21 cellular contexts compared by ENCODE assay signal in the genomic region with DNA sequence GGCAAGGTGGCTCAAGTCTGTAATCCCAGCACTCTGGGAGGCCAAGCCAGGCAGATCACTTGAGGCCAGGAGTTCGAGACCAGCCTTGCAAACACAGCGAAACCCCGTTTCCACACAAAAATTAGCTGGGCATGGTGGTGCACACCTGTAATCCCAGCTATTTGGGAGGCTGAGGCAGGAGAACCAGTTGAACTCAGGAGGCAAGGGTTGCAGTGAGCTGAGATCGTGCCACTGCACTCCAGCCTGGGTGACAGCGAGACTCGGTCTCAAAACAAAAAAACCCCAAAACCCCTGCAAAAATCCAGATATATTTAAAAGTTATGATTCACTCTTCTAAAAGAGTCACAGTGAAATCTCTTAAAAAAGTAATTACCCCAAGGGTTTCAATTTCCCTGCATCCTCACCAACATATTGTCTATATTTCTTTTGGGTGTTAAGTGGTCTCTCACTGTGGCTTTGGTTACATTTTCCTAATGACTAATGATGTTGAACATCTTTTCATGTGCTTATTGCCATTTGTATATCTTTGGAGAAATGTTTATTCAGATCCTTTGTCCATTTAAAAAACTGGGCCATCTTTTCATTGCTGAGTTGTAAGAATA.
"Had no signal": no experiment of that assay in that cellular context is flagged by ENCODE, and none has a peak within 500 bp of the region (broad histone marks: within the 10 kb centered on the region; RNA-seq: fewer than 3 reads in every experiment).

No MANE protein-coding gene starts in this region.

- H3K4me3 Mint-ChIP-seq: immature natural killer cell; naive thymus-derived CD8-positive, alpha-beta T cell had no signal

- H3K9me3 Mint-ChIP-seq: immature natural killer cell had no signal

- DNase-seq: heart left ventricle; hypothalamus; immature natural killer cell; kidney; left colon; left lung; lower lobe of right lung; mammary epithelial cell; mesenchymal stem cell; naive thymus-derived CD8-positive, alpha-beta T cell; ovary; right lobe of liver; stimulated activated CD4-positive, alpha-beta T cell treated with anti-CD3 and anti-CD28 coated beads, Interleukin-1b, Interleukin-23, amount 100 ng/mL, for 48 hours; stimulated activated CD4-positive, alpha-beta T cell treated with anti-CD3 and anti-CD28 coated beads, Interleukin-2, amount 100 ng/mL, for 48 hours; stimulated activated naive CD4-positive, alpha-beta T cell; stomach; testis; thyroid gland; transverse colon; uterus had no signal

- H3K27me3 Mint-ChIP-seq: naive thymus-derived CD8-positive, alpha-beta T cell; progenitor cell of endocrine pancreas had no signal

- ATAC-seq: heart left ventricle; left colon; left lung; lower lobe of right lung; naive thymus-derived CD8-positive, alpha-beta T cell; right lobe of liver had no signal

- H3K4me1 Mint-ChIP-seq: immature natural killer cell had no signal

- H3K27ac Mint-ChIP-seq: immature natural killer cell; naive thymus-derived CD8-positive, alpha-beta T cell; progenitor cell of endocrine pancreas had no signal
